Comparison of ENCODE assay signal across 8 cellular contexts in genomic region chr12:106986135-106986534, GRCh38. TPM values are rescaled to one million over a fixed set of nuclear protein-coding genes. Genes with fewer than 3 reads are reported as not detected.
DNase-seq lines count a peak whose midpoint lies in the region; ATAC-seq lines count a peak whose summit lies in the region.

No MANE protein-coding gene starts in this region.

- peaks cover 2% of the 10 kb centered on the region for H3K27me3 Mint-ChIP-seq in activated T-helper 1 cell treated with anti-CD3 and anti-CD28 coated beads, Interleukin-12 subunit alpha, Interleukin-12 subunit beta, Interleukin-2, Interleukin-4 antibody, amounts not matched to agents 30 ng/mL and 10 ng/mL and 1 ng/mL, durations not matched to agents 14 hours and 24 hours and 36 hours (ENCODE audit: insufficient read depth)
- H3K27me3 Mint-ChIP-seq in stimulated activated naive CD8-positive, alpha-beta T cell treated with anti-CD3 and anti-CD28 coated beads, Interleukin-15, amount 100 ng/mL, for 72 hours = no peaks in the 10 kb centered on the region

- H3K4me1 Mint-ChIP-seq in activated T-helper 1 cell treated with anti-CD3 and anti-CD28 coated beads, Interleukin-12 subunit alpha, Interleukin-12 subunit beta, Interleukin-2, Interleukin-4 antibody, amounts not matched to agents 30 ng/mL and 10 ng/mL and 1 ng/mL, durations not matched to agents 14 hours and 24 hours and 36 hours (ENCODE audit: low read depth) = peaks cover 41% of the 10 kb centered on the region
- H3K4me1 Mint-ChIP-seq in stimulated activated naive CD8-positive, alpha-beta T cell treated with anti-CD3 and anti-CD28 coated beads, Interleukin-15, amount 100 ng/mL, for 72 hours = peaks cover 44% of the 10 kb centered on the region

- ATAC-seq in stimulated activated naive CD8-positive, alpha-beta T cell treated with anti-CD3 and anti-CD28 coated beads, Interleukin-15, amount 100 ng/mL, for 72 hours = no peak
- ATAC-seq in GM18511 (IDR thresholded peaks at IDR 0.05; ENCODE audit: unreplicated experiment) = no peak
- no peak for ATAC-seq in HG03097 (IDR thresholded peaks at IDR 0.05; ENCODE audit: low FRiP score, unreplicated experiment)

- no peaks in the 10 kb centered on the region for H3K36me3 ChIP-seq in iPS-18a (ENCODE audit: control insufficient read depth, low read depth, low read length)

- DNase-seq in NCI-H510A treated with DMSO at 0.1 percent for 48 hours (lab: John Stamatoyannopoulos, UW) = peak; percentile 5
- DNase-seq in NCI-H510A (lab: John Stamatoyannopoulos, UW) = no peak
- DNase-seq in activated T-helper 1 cell treated with anti-CD3 and anti-CD28 coated beads, Interleukin-12 subunit alpha, Interleukin-12 subunit beta, Interleukin-2, Interleukin-4 antibody, amounts not matched to agents 30 ng/mL and 10 ng/mL and 1 ng/mL, durations not matched to agents 14 hours and 24 hours and 36 hours (ENCODE audit: low spot score) = no peak
- DNase-seq in stimulated activated naive CD8-positive, alpha-beta T cell treated with anti-CD3 and anti-CD28 coated beads, Interleukin-15, amount 100 ng/mL, for 72 hours = no peak
- DNase-seq in epidermal melanocyte (ENCODE audit: insufficient read length, low spot score) = no peak

- no peak overlapping the region for H3K27ac Mint-ChIP-seq in activated T-helper 1 cell treated with anti-CD3 and anti-CD28 coated beads, Interleukin-12 subunit alpha, Interleukin-12 subunit beta, Interleukin-2, Interleukin-4 antibody, amounts not matched to agents 30 ng/mL and 10 ng/mL and 1 ng/mL, durations not matched to agents 14 hours and 24 hours and 36 hours
- H3K27ac Mint-ChIP-seq in stimulated activated naive CD8-positive, alpha-beta T cell treated with anti-CD3 and anti-CD28 coated beads, Interleukin-15, amount 100 ng/mL, for 72 hours = peak overlapping the region in 1 of 2 donors; percentile 96

- H3K27me3 ChIP-seq in iPS-18a (ENCODE audit: control insufficient read depth, insufficient read depth, low read length) = no peaks in the 10 kb centered on the region

- no peak overlapping the region for H3K27ac ChIP-seq in iPS-18a (ENCODE audit: low read length)

- H3K9me3 ChIP-seq in iPS-18a (ENCODE audit: control insufficient read depth, low read depth, low read length) = no peaks in the 10 kb centered on the region

- H3K36me3 Mint-ChIP-seq in activated T-helper 1 cell treated with anti-CD3 and anti-CD28 coated beads, Interleukin-12 subunit alpha, Interleukin-12 subunit beta, Interleukin-2, Interleukin-4 antibody, amounts not matched to agents 30 ng/mL and 10 ng/mL and 1 ng/mL, durations not matched to agents 14 hours and 24 hours and 36 hours (ENCODE audit: low read depth) = peaks cover 23% of the 10 kb centered on the region

- H3K9me3 Mint-ChIP-seq in activated T-helper 1 cell treated with anti-CD3 and anti-CD28 coated beads, Interleukin-12 subunit alpha, Interleukin-12 subunit beta, Interleukin-2, Interleukin-4 antibody, amounts not matched to agents 30 ng/mL and 10 ng/mL and 1 ng/mL, durations not matched to agents 14 hours and 24 hours and 36 hours = no peaks in the 10 kb centered on the region
- peaks cover 17 to 24% of the 10 kb centered on the region in 2 donors for H3K9me3 Mint-ChIP-seq in stimulated activated naive CD8-positive, alpha-beta T cell treated with anti-CD3 and anti-CD28 coated beads, Interleukin-15, amount 100 ng/mL, for 72 hours

- peak overlapping the region; percentile 68 for H3K4me3 ChIP-seq in iPS-18a (ENCODE audit: low read length)

- intact Hi-C loops in activated T-helper 1 cell treated with anti-CD3 and anti-CD28 coated beads, Interleukin-12 subunit alpha, Interleukin-12 subunit beta, Interleukin-2, Interleukin-4 antibody, amounts not matched to agents 30 ng/mL and 10 ng/mL and 1 ng/mL, durations not matched to agents 14 hours and 24 hours and 36 hours (cut with micrococcal nuclease) = loop anchor here (1.0 to 2.0 kb wide), 3 partner anchors 30 to 683 kb away; partner anchors contain the start of gene TCP11L2

- H3K9ac ChIP-seq in iPS-18a (ENCODE audit: low read length) = peak overlapping the region; percentile 48

- H3K4me3 Mint-ChIP-seq in activated T-helper 1 cell treated with anti-CD3 and anti-CD28 coated beads, Interleukin-12 subunit alpha, Interleukin-12 subunit beta, Interleukin-2, Interleukin-4 antibody, amounts not matched to agents 30 ng/mL and 10 ng/mL and 1 ng/mL, durations not matched to agents 14 hours and 24 hours and 36 hours = peak overlapping the region; percentile 91
- peak overlapping the region; percentile 95 to 97 for H3K4me3 Mint-ChIP-seq in stimulated activated naive CD8-positive, alpha-beta T cell treated with anti-CD3 and anti-CD28 coated beads, Interleukin-15, amount 100 ng/mL, for 72 hours

- H3K4me1 ChIP-seq in iPS-18a (ENCODE audit: control insufficient read depth, low read depth, low read length) = peaks cover 12% of the 10 kb centered on the region

RNA-seq across cellular contexts. Expression of gene MTERF2, which starts 0.8 kb away (rescaled TPM):
- total RNA-seq in activated T-helper 1 cell treated with anti-CD3 and anti-CD28 coated beads, Interleukin-12 subunit alpha, Interleukin-12 subunit beta, Interleukin-2, Interleukin-4 antibody, amounts not matched to agents 30 ng/mL and 10 ng/mL and 1 ng/mL, durations not matched to agents 14 hours and 24 hours and 36 hours = 3.9 and 5.2 TPM in 2 replicates

RNA-seq across cellular contexts. Expression of gene TMEM263, which starts 30.4 kb away (rescaled TPM):
- 25.5 and 25.9 TPM in 2 replicates for total RNA-seq in activated T-helper 1 cell treated with anti-CD3 and anti-CD28 coated beads, Interleukin-12 subunit alpha, Interleukin-12 subunit beta, Interleukin-2, Interleukin-4 antibody, amounts not matched to agents 30 ng/mL and 10 ng/mL and 1 ng/mL, durations not matched to agents 14 hours and 24 hours and 36 hours
